Comparison of ENCODE assay signal across 15 cellular contexts in genomic region chr17:77793146-77793887, GRCh38.
DNase-seq lines count a peak whose midpoint lies in the region; ATAC-seq, FAIRE-seq and TF ChIP-seq lines count a peak whose summit lies in the region.
"Had no signal": no experiment of that assay in that cellular context is flagged by ENCODE, and none has a peak within 500 bp of the region (broad histone marks: within the 10 kb centered on the region; RNA-seq: fewer than 3 reads in every experiment).

No MANE protein-coding gene starts in this region.

- H3K9me3 ChIP-seq in SK-N-SH (no peaks in the 10 kb centered on the region), kidney (ENCODE audit: control insufficient read depth in 1 of 2, low read length in 2 of 2) (no peaks in the 10 kb centered on the region), osteoblast (ENCODE audit: low read depth, low read length) (no peaks in the 10 kb centered on the region)
- H3K9me3 ChIP-seq: BLaER1 had no signal

- H3K4me1 ChIP-seq in SK-N-SH (ENCODE audit: control insufficient read depth in 1 of 2, insufficient read depth in 2 of 2, low read depth in 1 of 2, low read length in 1 of 2) (peaks cover 0 to 24% of the 10 kb centered on the region in 2 experiments; a peak in 1 of 4 replicates), kidney (ENCODE audit: control insufficient read depth in 1 of 2, insufficient read depth in 1 of 2, low read depth in 1 of 2, low read length in 2 of 2) (no peaks in the 10 kb centered on the region), osteoblast (ENCODE audit: insufficient read depth, low read length) (peaks cover 9% of the 10 kb centered on the region)

- TF ChIP-seq CTCF in SK-N-SH (IDR thresholded peaks at IDR 0.05) (no peak), kidney (IDR thresholded peaks at IDR 0.05; ENCODE audit: borderline replicate concordance, extremely low read depth, insufficient read depth) (no peak), osteoblast (IDR thresholded peaks at IDR 0.05; ENCODE audit: extremely low read depth, low read depth, low read length) (no peak)

- no peaks in the 10 kb centered on the region for H3K79me2 ChIP-seq in SK-N-SH (ENCODE audit: insufficient read depth)
- no peaks in the 10 kb centered on the region for H3K79me2 ChIP-seq in osteoblast (ENCODE audit: insufficient read depth, low read length)

- peak; percentile 13 for DNase-seq in SK-N-SH
- peak; percentile 61 for DNase-seq in kidney
- peak; percentile 62 for DNase-seq in osteoblast (ENCODE audit: insufficient read length, low spot score, missing footprints)
- DNase-seq in NCI-H1048 (lab: John Stamatoyannopoulos, UW), result no peak
- no peak for DNase-seq in HUDEP-2 (lab: John Stamatoyannopoulos, UW; ENCODE audit: unreplicated experiment in 76 of 76)
- DNase-seq: 8988T; AML-193; CD4-positive, CD25-positive, alpha-beta regulatory T cell; DMS53; H7 had no signal

- no peak overlapping the region for H3K9ac ChIP-seq in SK-N-SH
- H3K9ac ChIP-seq in kidney (ENCODE audit: low read length in 2 of 2), result no peak overlapping the region
- H3K9ac ChIP-seq: BLaER1 had no signal

- H3K36me3 ChIP-seq in SK-N-SH (replicated peaks in 1 of 2; ENCODE audit: control insufficient read depth in 1 of 2, insufficient read depth in 2 of 2, low read length in 1 of 2), result no peaks in the 10 kb centered on the region
- H3K36me3 ChIP-seq in kidney (ENCODE audit: control insufficient read depth in 1 of 2, insufficient read depth in 2 of 2, low read length in 2 of 2), result no peaks in the 10 kb centered on the region
- H3K36me3 ChIP-seq in osteoblast (ENCODE audit: insufficient read depth, low read length), result no peaks in the 10 kb centered on the region
- H3K36me3 ChIP-seq: BLaER1 had no signal

- H3K9me2 ChIP-seq in SK-N-SH, result no peaks in the 10 kb centered on the region

- no peak for TF ChIP-seq EP300 in SK-N-SH (IDR thresholded peaks at IDR 0.05; ENCODE audit: borderline replicate concordance in 1 of 2, low read depth in 1 of 2, low read length in 1 of 2)

- CTCF ChIA-PET in SK-N-SH (lab: Yijun Ruan, JAX), result interaction anchor here (1.0 to 1.6 kb wide), 3 partner anchors 22 to 251 kb away, joined by 4 to 6 read pairs (median 4); no protein-coding TSS in a partner anchor

- no peak for ATAC-seq in SK-N-SH treated with all-trans-retinoic acid at 6 μM for 48 hours
- no peak for ATAC-seq in HG03378 (IDR thresholded peaks at IDR 0.05; ENCODE audit: unreplicated experiment)
- ATAC-seq: GM12878 had no signal

- H3K4me3 ChIP-seq in SK-N-SH (ENCODE audit: low read depth in 2 of 2, low read length in 1 of 2) (no peak overlapping the region), kidney (ENCODE audit: low read length in 2 of 2) (no peak overlapping the region), osteoblast (ENCODE audit: insufficient read depth, low read length) (no peak overlapping the region)
- H3K4me3 ChIP-seq: BLaER1, GM12878 had no signal

- WGBS in SK-N-SH (ENCODE audit: low lambda C conversion rate), result 87% methylated on average over 34 of the region's 37 CpGs

- no peaks in the 10 kb centered on the region for H3F3A ChIP-seq in SK-N-SH (replicated peaks; ENCODE audit: insufficient read depth)

- intact Hi-C loops in kidney (cut with DNase I), result no loop called here

- H3K27ac ChIP-seq in SK-N-SH (ENCODE audit: low read depth in 2 of 2, low read length in 1 of 2), result no peak overlapping the region
- no peak overlapping the region for H3K27ac ChIP-seq in kidney (ENCODE audit: low read depth in 2 of 2, low read length in 2 of 2)
- no peak overlapping the region for H3K27ac ChIP-seq in osteoblast (ENCODE audit: low read depth, low read length)
- H3K27ac ChIP-seq: BLaER1 had no signal

- H2AFZ ChIP-seq in SK-N-SH (ENCODE audit: low read depth), result no peak overlapping the region
- no peak overlapping the region for H2AFZ ChIP-seq in osteoblast (ENCODE audit: low read length)

- no peaks in the 10 kb centered on the region for H3K27me3 ChIP-seq in SK-N-SH (ENCODE audit: insufficient read depth)
- H3K27me3 ChIP-seq in osteoblast (ENCODE audit: insufficient read depth, low read length), result peaks cover 6% of the 10 kb centered on the region
- H3K27me3 ChIP-seq: BLaER1 had no signal

- no peak for FAIRE-seq in kidney (lab: Jason Lieb, UNC)
- FAIRE-seq: GM12878, GM18507 had no signal

- no peaks in the 10 kb centered on the region for H4K20me1 ChIP-seq in SK-N-SH (ENCODE audit: insufficient read depth)
- no peaks in the 10 kb centered on the region for H4K20me1 ChIP-seq in osteoblast (ENCODE audit: insufficient read depth, low read length)
- H4K20me1 ChIP-seq: BLaER1 had no signal

- POLR2A ChIA-PET in SK-N-SH (lab: Yijun Ruan, JAX), result interaction anchor here (0.6 kb wide), 1 partner anchor 9 kb away, joined by 3 read pairs; no protein-coding TSS in a partner anchor

- TF ChIP-seq RAD21 in SK-N-SH (IDR thresholded peaks at IDR 0.05; ENCODE audit: low read length), result no peak

- no peak overlapping the region for H3K4me2 ChIP-seq in SK-N-SH
- H3K4me2 ChIP-seq in osteoblast (ENCODE audit: insufficient read depth, low read length), result no peak overlapping the region
- H3K4me2 ChIP-seq: BLaER1 had no signal

TF ChIP-seq in SK-N-SH, 30 proteins besides CTCF, POLR2A, EP300 and RAD21:
- no peak for TF ChIP-seq JUND (IDR thresholded peaks at IDR 0.05)
- no peak for TF ChIP-seq GATA2 (CRISPR knock-in tag; IDR thresholded peaks at IDR 0.05)
- TF ChIP-seq NRF1 (IDR thresholded peaks at IDR 0.05; ENCODE audit: low read depth, low read length), result no peak
- TF ChIP-seq TEAD4 (IDR thresholded peaks at IDR 0.05; ENCODE audit: borderline replicate concordance, insufficient read depth), result no peak

TF ChIP-seq in SK-N-SH treated with all-trans-retinoic acid at 6 μM for 48 hours, 23 proteins besides CTCF, POLR2A, EP300 and RAD21 (continues in another document):
- TF ChIP-seq ZFP3 (CRISPR knock-in tag; IDR thresholded peaks at IDR 0.05) (no peak), BACH2 (CRISPR knock-in tag; IDR thresholded peaks at IDR 0.05; ENCODE audit: borderline replicate concordance) (no peak), POU6F1 (CRISPR knock-in tag; IDR thresholded peaks at IDR 0.05; ENCODE audit: borderline replicate concordance, low read depth) (no peak), ZNF565 (CRISPR knock-in tag; conservative IDR thresholded peaks at IDR 0.05; ENCODE audit: low read depth) (no peak), GLIS3 (CRISPR knock-in tag; IDR thresholded peaks at IDR 0.05) (no peak), TOX (CRISPR knock-in tag; IDR thresholded peaks at IDR 0.05; ENCODE audit: borderline replicate concordance) (no peak), SNAI2 (CRISPR knock-in tag; IDR thresholded peaks at IDR 0.05) (no peak), ZFP30 (CRISPR knock-in tag; IDR thresholded peaks at IDR 0.05) (no peak), ISL1 (CRISPR knock-in tag; IDR thresholded peaks at IDR 0.05) (no peak), TCF4 (CRISPR knock-in tag; IDR thresholded peaks at IDR 0.05; ENCODE audit: borderline replicate concordance) (no peak), ZC3H10 (CRISPR knock-in tag; IDR thresholded peaks at IDR 0.05) (no peak), ARNTL (CRISPR knock-in tag; IDR thresholded peaks at IDR 0.05; ENCODE audit: borderline replicate concordance, low read depth) (no peak), OSR1 (CRISPR knock-in tag; IDR thresholded peaks at IDR 0.05) (no peak), ZNF8 (CRISPR knock-in tag; IDR thresholded peaks at IDR 0.05) (no peak)
- TF ChIP-seq, protein P1, sequence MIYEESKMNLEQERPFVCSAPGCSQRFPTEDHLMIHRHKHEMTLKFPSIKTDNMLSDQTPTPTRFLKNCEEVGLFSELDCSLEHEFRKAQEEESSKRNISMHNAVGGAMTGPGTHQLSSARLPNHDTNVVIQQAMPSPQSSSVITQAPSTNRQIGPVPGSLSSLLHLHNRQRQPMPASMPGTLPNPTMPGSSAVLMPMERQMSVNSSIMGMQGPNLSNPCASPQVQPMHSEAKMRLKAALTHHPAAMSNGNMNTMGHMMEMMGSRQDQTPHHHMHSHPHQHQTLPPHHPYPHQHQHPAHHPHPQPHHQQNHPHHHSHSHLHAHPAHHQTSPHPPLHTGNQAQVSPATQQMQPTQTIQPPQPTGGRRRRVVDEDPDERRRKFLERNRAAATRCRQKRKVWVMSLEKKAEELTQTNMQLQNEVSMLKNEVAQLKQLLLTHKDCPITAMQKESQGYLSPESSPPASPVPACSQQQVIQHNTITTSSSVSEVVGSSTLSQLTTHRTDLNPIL (CRISPR knock-in tag; IDR thresholded peaks at IDR 0.05; ENCODE audit: low read depth), result no peak

Comparison
In these comparisons a context has a peak if more than half of its experiments do, and no peak if none do; other contexts are left out.
1. DNase-seq: peak in SK-N-SH (single experiment), kidney (single experiment) and osteoblast (single experiment); none in NCI-H1048 (single experiment) and HUDEP-2 (0 of 76).